ENCODE assay signal across 8 cellular contexts in genomic region chr1:180911640-180912161, GRCh38. TPM values are rescaled to one million over a fixed set of nuclear protein-coding genes. Genes with fewer than 3 reads are reported as not detected.
DNase-seq lines count a peak whose midpoint lies in the region; ATAC-seq, FAIRE-seq and TF ChIP-seq lines count a peak whose summit lies in the region.

No MANE protein-coding gene starts in this region.

- H3K9me3 ChIP-seq in left ventricle myocardium inferior (replicated peaks), result no peaks in the 10 kb centered on the region
- H3K9me3 ChIP-seq in effector memory CD4-positive, alpha-beta T cell (ENCODE audit: control insufficient read depth, low read length), result no peaks in the 10 kb centered on the region

- H3K27me3 Mint-ChIP-seq in activated CD8-positive, alpha-beta T cell treated with anti-CD3 and anti-CD28 coated beads, Interleukin-2, amount 10 ng/mL, durations not matched to agents 7 days and 5 days (ENCODE audit: low read depth), result peaks cover 32% of the 10 kb centered on the region

- H3K4me1 ChIP-seq in left ventricle myocardium inferior, result peaks cover 30% of the 10 kb centered on the region
- H3K4me1 ChIP-seq in effector memory CD4-positive, alpha-beta T cell (ENCODE audit: control insufficient read depth, insufficient read depth, low read length, poor library complexity, severe bottlenecking), result peaks cover 6% of the 10 kb centered on the region

- DNase-seq in GM12892 (ENCODE audit: insufficient read length), result no peak
- DNase-seq in activated CD8-positive, alpha-beta T cell treated with anti-CD3 and anti-CD28 coated beads, Interleukin-2, amount 10 ng/mL, durations not matched to agents 7 days and 5 days, result no peak
- no peak for DNase-seq in left ventricle myocardium inferior
- DNase-seq in sciatic nerve (ENCODE audit: low spot score), result peak; percentile 62
- DNase-seq in effector memory CD4-positive, alpha-beta T cell, result no peak
- no peak for DNase-seq in HUDEP-2 (lab: John Stamatoyannopoulos, UW; ENCODE audit: unreplicated experiment in 76 of 76)
- no peak for DNase-seq in stimulated activated CD4-positive, alpha-beta T cell treated with anti-CD3 and anti-CD28 coated beads, Interleukin-2, amount 100 ng/mL, for 48 hours

- H3K4me3 ChIP-seq in left ventricle myocardium inferior, result peak overlapping the region; percentile 80
- no peak overlapping the region for H3K4me3 ChIP-seq in effector memory CD4-positive, alpha-beta T cell (ENCODE audit: insufficient read depth, low read depth, low read length, poor library complexity, severe bottlenecking)

- H3K9me3 Mint-ChIP-seq in activated CD8-positive, alpha-beta T cell treated with anti-CD3 and anti-CD28 coated beads, Interleukin-2, amount 10 ng/mL, durations not matched to agents 7 days and 5 days (ENCODE audit: insufficient read depth), result no peaks in the 10 kb centered on the region

- no peak for ATAC-seq in activated CD8-positive, alpha-beta T cell treated with anti-CD3 and anti-CD28 coated beads, Interleukin-2, amount 10 ng/mL, durations not matched to agents 7 days and 5 days
- ATAC-seq in sciatic nerve, result peak; percentile 54
- no peak for ATAC-seq in HG03571 (IDR thresholded peaks at IDR 0.05; ENCODE audit: unreplicated experiment)

- H3K36me3 ChIP-seq in left ventricle myocardium inferior, result peaks cover 5% of the 10 kb centered on the region
- no peaks in the 10 kb centered on the region for H3K36me3 ChIP-seq in effector memory CD4-positive, alpha-beta T cell (ENCODE audit: control insufficient read depth, insufficient read depth, low read length)

- no peak for TF ChIP-seq POLR2A in GM12892 (IDR thresholded peaks at IDR 0.05; ENCODE audit: low read depth, low read length)

- H3K27ac ChIP-seq in left ventricle myocardium inferior (replicated peaks), result peak overlapping the region; percentile 90
- no peak overlapping the region for H3K27ac ChIP-seq in effector memory CD4-positive, alpha-beta T cell (ENCODE audit: insufficient read depth, low read length, poor library complexity, severe bottlenecking)

- H3K4me3 Mint-ChIP-seq in activated CD8-positive, alpha-beta T cell treated with anti-CD3 and anti-CD28 coated beads, Interleukin-2, amount 10 ng/mL, durations not matched to agents 7 days and 5 days, result peak overlapping the region; percentile 63

- TF ChIP-seq CTCF in left ventricle myocardium inferior (IDR thresholded peaks at IDR 0.05; ENCODE audit: borderline replicate concordance), result no peak

- no peak overlapping the region for H3K27ac Mint-ChIP-seq in activated CD8-positive, alpha-beta T cell treated with anti-CD3 and anti-CD28 coated beads, Interleukin-2, amount 10 ng/mL, durations not matched to agents 7 days and 5 days

- no peaks in the 10 kb centered on the region for H3K36me3 Mint-ChIP-seq in activated CD8-positive, alpha-beta T cell treated with anti-CD3 and anti-CD28 coated beads, Interleukin-2, amount 10 ng/mL, durations not matched to agents 7 days and 5 days (ENCODE audit: low read depth)

- CTCF ChIA-PET in activated CD8-positive, alpha-beta T cell treated with anti-CD3 and anti-CD28 coated beads, Interleukin-2, amount 10 ng/mL, durations not matched to agents 7 days and 5 days (lab: Charles Lee), result no interaction called here

- intact Hi-C loops in left ventricle myocardium inferior (cut with micrococcal nuclease), result no loop called here
- intact Hi-C loops in sciatic nerve (cut with DNase I), result no loop called here

- POLR2A ChIA-PET in activated CD8-positive, alpha-beta T cell treated with anti-CD3 and anti-CD28 coated beads, Interleukin-2, amount 10 ng/mL, durations not matched to agents 7 days and 5 days (lab: Charles Lee), result no interaction called here

- peak; percentile 9 for FAIRE-seq in GM12892 (lab: Jason Lieb, UNC)

- peaks cover 8% of the 10 kb centered on the region for H3K4me1 Mint-ChIP-seq in activated CD8-positive, alpha-beta T cell treated with anti-CD3 and anti-CD28 coated beads, Interleukin-2, amount 10 ng/mL, durations not matched to agents 7 days and 5 days (ENCODE audit: low read depth)

- no peaks in the 10 kb centered on the region for H3K27me3 ChIP-seq in left ventricle myocardium inferior (ENCODE audit: low read depth)
- peaks cover 14% of the 10 kb centered on the region for H3K27me3 ChIP-seq in effector memory CD4-positive, alpha-beta T cell (replicated peaks; ENCODE audit: control insufficient read depth, insufficient read depth, low read length, poor library complexity, severe bottlenecking)

RNA-seq across cellular contexts. Expression of gene KIAA1614, which starts 1.0 kb away (rescaled TPM):
- 0.40 TPM for polyA plus RNA-seq in GM12892 (2012; ENCODE audit: missing spikeins)
- under 1 TPM; 0.13 to 0.21 TPM for total RNA-seq in activated CD8-positive, alpha-beta T cell treated with anti-CD3 and anti-CD28 coated beads, Interleukin-2, amount 10 ng/mL, durations not matched to agents 7 days and 5 days
- total RNA-seq in left ventricle myocardium inferior, result 9.1 TPM
- 14.9 TPM for total RNA-seq in sciatic nerve
